ENCODE assay signal across 8 cellular contexts in genomic region chr22:21587803-21588611, GRCh38. TPM values are rescaled to one million over a fixed set of nuclear protein-coding genes. Genes with fewer than 3 reads are reported as not detected.
A peak's percentile ranks its signal among the peaks of the same experiment; 100 is the strongest.
DNase-seq lines count a peak whose midpoint lies in the region; ATAC-seq and TF ChIP-seq lines count a peak whose summit lies in the region.

No MANE protein-coding gene starts in this region.

- no peak overlapping the region for H3K9ac ChIP-seq in SU-DHL-6 (ENCODE audit: low read length)

- peak overlapping the region; percentile 78 for H3K27ac Mint-ChIP-seq in stimulated activated memory B cell treated with anti-CD40 and anti-IgM and Interleukin-4, amounts not matched to agents 10 μg/mL and 1 μg/mL and 100 μg/mL, for 72 hours

- no peak overlapping the region for H3K4me3 ChIP-seq in SU-DHL-6 (ENCODE audit: insufficient read depth, low read length, poor library complexity, severe bottlenecking)

- no peaks in the 10 kb centered on the region for H4K20me1 ChIP-seq in SU-DHL-6 (ENCODE audit: low read depth, low read length)

- ATAC-seq in HG02852 (IDR thresholded peaks at IDR 0.05; ENCODE audit: unreplicated experiment) = peak; percentile 94
- peak; percentile 96 for ATAC-seq in stimulated activated memory B cell treated with anti-CD40 and anti-IgM and Interleukin-4, amounts not matched to agents 10 μg/mL and 1 μg/mL and 100 μg/mL, for 72 hours

- H3K4me2 ChIP-seq in SU-DHL-6 (ENCODE audit: low read depth, low read length, poor library complexity, severe bottlenecking) = peak overlapping the region; percentile 26

- TF ChIP-seq CTCF in SU-DHL-6 (IDR thresholded peaks at IDR 0.05; ENCODE audit: insufficient read depth, low read length, poor library complexity, severe bottlenecking) = no peak

- no peaks in the 10 kb centered on the region for H3K9me3 ChIP-seq in SU-DHL-6 (ENCODE audit: insufficient read depth, low read length)

- H3K9me3 Mint-ChIP-seq in stimulated activated memory B cell treated with anti-CD40 and anti-IgM and Interleukin-4, amounts not matched to agents 10 μg/mL and 1 μg/mL and 100 μg/mL, for 72 hours = no peaks in the 10 kb centered on the region

- H3K27me3 ChIP-seq in SU-DHL-6 (ENCODE audit: low read length) = no peaks in the 10 kb centered on the region

- H3K4me1 Mint-ChIP-seq in stimulated activated memory B cell treated with anti-CD40 and anti-IgM and Interleukin-4, amounts not matched to agents 10 μg/mL and 1 μg/mL and 100 μg/mL, for 72 hours = peaks cover 58% of the 10 kb centered on the region

- DNase-seq in SIG-M5 treated with dmso at 0.1 percent for 504 hours (lab: John Stamatoyannopoulos, UW; ENCODE audit: unreplicated experiment) (peak; percentile 47), SIG-M5 (lab: John Stamatoyannopoulos, UW) (no peak), fibroblast of peridontal ligament (ENCODE audit: extremely low read depth) (peak; percentile 33), ureter (ENCODE audit: low spot score) (no peak), HCEC 1CT (no peak)

- H3K27ac ChIP-seq in SU-DHL-6 (ENCODE audit: low read depth, low read length) = peak overlapping the region; percentile 74

- no peak overlapping the region for H2AFZ ChIP-seq in SU-DHL-6 (ENCODE audit: low read depth, low read length, severe bottlenecking)

- peaks cover 77% of the 10 kb centered on the region for H3K79me2 ChIP-seq in SU-DHL-6 (ENCODE audit: insufficient read depth, low read length)

- no peaks in the 10 kb centered on the region for H3K27me3 Mint-ChIP-seq in stimulated activated memory B cell treated with anti-CD40 and anti-IgM and Interleukin-4, amounts not matched to agents 10 μg/mL and 1 μg/mL and 100 μg/mL, for 72 hours

- no peaks in the 10 kb centered on the region for H3K36me3 ChIP-seq in SU-DHL-6 (ENCODE audit: low read length)

- no peaks in the 10 kb centered on the region for H3K9me2 ChIP-seq in SU-DHL-6 (replicated peaks; ENCODE audit: insufficient read depth, low read length)

- H3K36me3 Mint-ChIP-seq in stimulated activated memory B cell treated with anti-CD40 and anti-IgM and Interleukin-4, amounts not matched to agents 10 μg/mL and 1 μg/mL and 100 μg/mL, for 72 hours = peaks cover 20% of the 10 kb centered on the region

- peak overlapping the region; percentile 21 for H3K4me3 Mint-ChIP-seq in stimulated activated memory B cell treated with anti-CD40 and anti-IgM and Interleukin-4, amounts not matched to agents 10 μg/mL and 1 μg/mL and 100 μg/mL, for 72 hours

- peaks cover 10% of the 10 kb centered on the region; the same call in 1 of the 2 replicates for H3F3A ChIP-seq in SU-DHL-6 (ENCODE audit: insufficient read depth)

RNA-seq across cellular contexts. Expression of gene UBE2L3, which starts 20.5 kb away (rescaled TPM):
- 42.7 TPM for total RNA-seq in ureter

RNA-seq across cellular contexts. Expression of gene RIMBP3C, which starts 36.7 kb away (rescaled TPM):
- total RNA-seq in ureter = 0.29 TPM

RNA-seq across cellular contexts. Expression of gene YDJC, which starts 41.8 kb away (rescaled TPM):
- 27.2 TPM for total RNA-seq in ureter

RNA-seq across cellular contexts. Expression of gene CCDC116, which starts 44.6 kb away (rescaled TPM):
- total RNA-seq in ureter = 0.57 TPM

RNA-seq across cellular contexts. Expression of gene SDF2L1, which starts 54.1 kb away (rescaled TPM):
- total RNA-seq in ureter = 28.1 TPM

Comparison
In these comparisons a context has a peak if more than half of its experiments do, and no peak if none do; other contexts are left out.
1. DNase-seq: peak in SIG-M5 treated with dmso at 0.1 percent for 504 hours (single experiment) and fibroblast of peridontal ligament (single experiment); none in SIG-M5 (single experiment), ureter (single experiment) and HCEC 1CT (single experiment).